1 cellular context compared by ENCODE assay signal in genomic region chr5:150133581-150134197, GRCh38.
TF ChIP-seq lines count a peak whose summit lies in the region.

No MANE protein-coding gene starts in this region.

TF ChIP-seq in K562, 482 proteins besides CTCF, POLR2A, EP300 and RAD21:
- TF ChIP-seq THRAP3 (IDR thresholded peaks at IDR 0.05; ENCODE audit: borderline replicate concordance) = no peak
- no peak for TF ChIP-seq BRF2 (IDR thresholded peaks at IDR 0.05; ENCODE audit: borderline replicate concordance, insufficient read depth, insufficient read length)
- no peak for TF ChIP-seq CC2D1A (IDR thresholded peaks at IDR 0.05)
- no peak for TF ChIP-seq CEBPZ (IDR thresholded peaks at IDR 0.05; ENCODE audit: borderline replicate concordance, low read depth, low read length)
- no peak for TF ChIP-seq SREBF2 (CRISPR knock-in tag; IDR thresholded peaks at IDR 0.05)
- no peak for TF ChIP-seq PBX2 (CRISPR knock-in tag; IDR thresholded peaks at IDR 0.05; ENCODE audit: low read depth)
- TF ChIP-seq PBX2 (tag; conservative IDR thresholded peaks at IDR 0.05; ENCODE audit: low read depth) = peak; percentile 72
- no peak for TF ChIP-seq EHMT2 (IDR thresholded peaks at IDR 0.05)
- TF ChIP-seq E2F8 (IDR thresholded peaks at IDR 0.05; ENCODE audit: low read depth, partially characterized antibody) = no peak
- TF ChIP-seq GABPA (tag; conservative IDR thresholded peaks at IDR 0.05; ENCODE audit: low read depth) = peak; percentile 31; the same call in 1 of the 2 replicates
- TF ChIP-seq ETS1 (conservative IDR thresholded peaks at IDR 0.05; ENCODE audit: control insufficient read depth, low read depth, low read length) = no peak
- no peak for TF ChIP-seq TSC22D4 (tag; IDR thresholded peaks at IDR 0.05)
- TF ChIP-seq SMARCA5 (IDR thresholded peaks at IDR 0.05) = no peak
- peak; percentile 80 for TF ChIP-seq MEIS2 (IDR thresholded peaks at IDR 0.05; ENCODE audit: partially characterized antibody)
- no peak for TF ChIP-seq CBX3 (IDR thresholded peaks at IDR 0.05; ENCODE audit: borderline replicate concordance in 1 of 2, low read length in 2 of 2)
- no peak for TF ChIP-seq BMI1 (IDR thresholded peaks at IDR 0.05; ENCODE audit: low read length)
- TF ChIP-seq ZNF347 (CRISPR knock-in tag; IDR thresholded peaks at IDR 0.05; ENCODE audit: low read depth) = no peak
- TF ChIP-seq SRSF1 (IDR thresholded peaks at IDR 0.05; ENCODE audit: low read depth, low read length) = no peak
- no peak for TF ChIP-seq CEBPG (CRISPR knock-in tag; IDR thresholded peaks at IDR 0.05)
- TF ChIP-seq CEBPG (tag; conservative IDR thresholded peaks at IDR 0.05 in 1 of 2, IDR thresholded peaks at IDR 0.05 in 1 of 2) = no peak
- TF ChIP-seq CTBP1 (IDR thresholded peaks at IDR 0.05; ENCODE audit: borderline replicate concordance) = 0 out of 2 replicates have a peak, but pooled peaks have one; percentile 21
- TF ChIP-seq TEAD2 (tag; IDR thresholded peaks at IDR 0.05) = no peak
- no peak for TF ChIP-seq SIN3A (IDR thresholded peaks at IDR 0.05; ENCODE audit: borderline replicate concordance in 2 of 2, control insufficient read depth in 1 of 2, low read depth in 2 of 2, low read length in 2 of 2)
- no peak for TF ChIP-seq FOXJ3 (CRISPR knock-in tag; IDR thresholded peaks at IDR 0.05)
- TF ChIP-seq PKNOX1 (IDR thresholded peaks at IDR 0.05) = peak; percentile 89
- no peak for TF ChIP-seq SLC30A9 (CRISPR knock-in tag; IDR thresholded peaks at IDR 0.05)
- no peak for TF ChIP-seq U2AF1 (optimal IDR thresholded peaks at IDR 0.05; ENCODE audit: low read depth, low read length)
- TF ChIP-seq ARNT (IDR thresholded peaks at IDR 0.05) = no peak
- TF ChIP-seq OTX1 (CRISPR knock-in tag; IDR thresholded peaks at IDR 0.05) = no peak
- TF ChIP-seq ZNF140 (CRISPR knock-in tag; IDR thresholded peaks at IDR 0.05) = no peak
- no peak for TF ChIP-seq MEF2D (tag; conservative IDR thresholded peaks at IDR 0.05; ENCODE audit: low read depth)
- TF ChIP-seq ZNF23 (CRISPR knock-in tag; IDR thresholded peaks at IDR 0.05) = no peak
- no peak for TF ChIP-seq RNF2 (IDR thresholded peaks at IDR 0.05)
- TF ChIP-seq GATA2 (CRISPR knock-in tag; IDR thresholded peaks at IDR 0.05) = no peak
- TF ChIP-seq ZNF124 (CRISPR knock-in tag; IDR thresholded peaks at IDR 0.05) = no peak
- no peak for TF ChIP-seq ATF4 (CRISPR knock-in tag; IDR thresholded peaks at IDR 0.05)
- no peak for TF ChIP-seq NRF1 (conservative IDR thresholded peaks at IDR 0.05 in 1 of 2, IDR thresholded peaks at IDR 0.05 in 1 of 2)
- no peak for TF ChIP-seq BRF1 (IDR thresholded peaks at IDR 0.05; ENCODE audit: borderline replicate concordance, extremely low read depth, insufficient read length)
- TF ChIP-seq ZBTB9 (CRISPR knock-in tag; IDR thresholded peaks at IDR 0.05) = no peak
- TF ChIP-seq ZNF212 (CRISPR knock-in tag; IDR thresholded peaks at IDR 0.05) = no peak
- TF ChIP-seq ZNF445 (CRISPR knock-in tag; IDR thresholded peaks at IDR 0.05; ENCODE audit: low read depth) = no peak
